1 cellular context compared by ENCODE assay signal in the genomic region with DNA sequence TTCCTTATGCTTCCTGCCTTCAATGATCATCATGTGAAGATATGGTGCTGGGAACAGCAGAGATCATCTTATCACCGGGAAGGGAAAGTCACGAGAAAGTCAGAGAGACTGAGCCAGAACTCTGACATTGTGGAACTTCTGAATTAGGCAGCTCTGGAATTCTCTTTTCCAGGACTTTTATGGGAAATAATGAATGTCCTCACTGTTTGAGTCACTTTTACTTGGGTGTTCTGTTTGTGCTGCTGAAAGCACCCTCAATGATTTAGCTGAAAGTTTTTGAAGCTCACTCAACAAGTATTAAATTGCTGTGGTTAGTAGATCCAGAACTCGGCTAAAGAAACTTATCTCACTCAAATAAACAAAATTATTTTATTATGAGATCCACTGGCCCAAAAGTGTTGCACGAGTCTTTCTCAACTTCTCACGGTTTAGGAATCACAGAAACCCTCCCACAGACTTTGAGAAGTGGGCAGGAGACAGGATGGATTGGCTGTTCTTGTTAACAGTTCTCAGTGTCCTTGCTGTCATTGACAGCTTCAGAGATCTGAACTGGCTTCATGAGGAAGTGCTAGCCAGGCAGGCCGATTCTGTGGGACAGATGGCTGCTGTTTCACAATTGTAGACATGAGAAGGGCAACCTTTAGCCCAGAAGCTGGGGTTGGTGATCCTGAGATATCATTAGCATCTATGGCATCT.
TF ChIP-seq lines count a peak whose summit lies in the region.

No MANE protein-coding gene starts in this region.

TF ChIP-seq in HepG2, 621 proteins besides CTCF, POLR2A, EP300 and RAD21 (continued from another document and continues in another):
- TF ChIP-seq HES4 (CRISPR knock-in tag; IDR thresholded peaks at IDR 0.05; ENCODE audit: borderline replicate concordance) (no peak), TOPORS (CRISPR knock-in tag; IDR thresholded peaks at IDR 0.05) (no peak), ZNF614 (CRISPR knock-in tag; IDR thresholded peaks at IDR 0.05; ENCODE audit: borderline replicate concordance) (0 out of 2 replicates have a peak, but pooled peaks have one; percentile 21), CHD2 (IDR thresholded peaks at IDR 0.05; ENCODE audit: low read depth, low read length) (no peak), ELF3 (CRISPR knock-in tag; IDR thresholded peaks at IDR 0.05) (peak; percentile 97), SP2 (CRISPR knock-in tag; IDR thresholded peaks at IDR 0.05) (no peak), ZNF138 (CRISPR knock-in tag; IDR thresholded peaks at IDR 0.05; ENCODE audit: low read depth) (no peak), ZFP36L1 (CRISPR knock-in tag; IDR thresholded peaks at IDR 0.05) (0 out of 2 replicates have a peak, but pooled peaks have one; percentile 42), MED1 (CRISPR knock-in tag; IDR thresholded peaks at IDR 0.05) (peak; percentile 92), TARDBP (CRISPR knock-in tag; IDR thresholded peaks at IDR 0.05) (0 out of 2 replicates have a peak, but pooled peaks have one; percentile 38), ZFAT (CRISPR knock-in tag; conservative IDR thresholded peaks at IDR 0.05) (no peak), THRA (CRISPR knock-in tag; IDR thresholded peaks at IDR 0.05; ENCODE audit: borderline replicate concordance) (no peak), ZNF441 (CRISPR knock-in tag; IDR thresholded peaks at IDR 0.05; ENCODE audit: borderline replicate concordance) (0 out of 2 replicates have a peak, but pooled peaks have one; percentile 39), MAFK (conservative IDR thresholded peaks at IDR 0.05 in 1 of 2, IDR thresholded peaks at IDR 0.05 in 1 of 2; ENCODE audit: low read length in 2 of 2) (no peak), ZNF652 (CRISPR knock-in tag; IDR thresholded peaks at IDR 0.05; ENCODE audit: borderline replicate concordance, low read depth) (peak; percentile 32; the same call in 1 of the 2 replicates), NCOA2 (CRISPR knock-in tag; IDR thresholded peaks at IDR 0.05) (0 out of 2 replicates have a peak, but pooled peaks have one; percentile 22), ATAD3A (CRISPR knock-in tag; IDR thresholded peaks at IDR 0.05) (no peak), ELF1 (CRISPR knock-in tag; IDR thresholded peaks at IDR 0.05) (peak; percentile 67), NR0B2 (CRISPR knock-in tag; IDR thresholded peaks at IDR 0.05) (no peak), FOXA3 (CRISPR knock-in tag; IDR thresholded peaks at IDR 0.05) (peak; percentile 63), ZNF292 (CRISPR knock-in tag; IDR thresholded peaks at IDR 0.05; ENCODE audit: borderline replicate concordance, low read depth) (peak; percentile 88; the same call in 1 of the 2 replicates), MEIS2 (CRISPR knock-in tag; IDR thresholded peaks at IDR 0.05) (peak; percentile 69; the same call in 1 of the 2 replicates), ZNF282 (IDR thresholded peaks at IDR 0.05; ENCODE audit: partially characterized antibody) (no peak), ZNF768 (CRISPR knock-in tag; IDR thresholded peaks at IDR 0.05) (no peak), RNF219 (CRISPR knock-in tag; IDR thresholded peaks at IDR 0.05) (no peak), DRAP1 (CRISPR knock-in tag; IDR thresholded peaks at IDR 0.05) (0 out of 2 replicates have a peak, but pooled peaks have one; percentile 33), ZNF607 (CRISPR knock-in tag; IDR thresholded peaks at IDR 0.05; ENCODE audit: borderline replicate concordance) (peak; percentile 57; the same call in 1 of the 2 replicates), TIGD3 (CRISPR knock-in tag; IDR thresholded peaks at IDR 0.05; ENCODE audit: borderline replicate concordance) (peak; percentile 66; the same call in 1 of the 2 replicates), ZFP41 (CRISPR knock-in tag; IDR thresholded peaks at IDR 0.05; ENCODE audit: borderline replicate concordance) (no peak), POGK (CRISPR knock-in tag; conservative IDR thresholded peaks at IDR 0.05) (peak; percentile 65; the same call in 1 of the 2 replicates), CREB3 (CRISPR knock-in tag; IDR thresholded peaks at IDR 0.05) (no peak), SOX5 (CRISPR knock-in tag; IDR thresholded peaks at IDR 0.05; ENCODE audit: borderline replicate concordance) (no peak), NONO (IDR thresholded peaks at IDR 0.05) (no peak), NONO (CRISPR knock-in tag; conservative IDR thresholded peaks at IDR 0.05) (no peak), ZBTB38 (CRISPR knock-in tag; IDR thresholded peaks at IDR 0.05) (peak; percentile 53; the same call in 1 of the 2 replicates)
- TF ChIP-seq, protein P1, sequence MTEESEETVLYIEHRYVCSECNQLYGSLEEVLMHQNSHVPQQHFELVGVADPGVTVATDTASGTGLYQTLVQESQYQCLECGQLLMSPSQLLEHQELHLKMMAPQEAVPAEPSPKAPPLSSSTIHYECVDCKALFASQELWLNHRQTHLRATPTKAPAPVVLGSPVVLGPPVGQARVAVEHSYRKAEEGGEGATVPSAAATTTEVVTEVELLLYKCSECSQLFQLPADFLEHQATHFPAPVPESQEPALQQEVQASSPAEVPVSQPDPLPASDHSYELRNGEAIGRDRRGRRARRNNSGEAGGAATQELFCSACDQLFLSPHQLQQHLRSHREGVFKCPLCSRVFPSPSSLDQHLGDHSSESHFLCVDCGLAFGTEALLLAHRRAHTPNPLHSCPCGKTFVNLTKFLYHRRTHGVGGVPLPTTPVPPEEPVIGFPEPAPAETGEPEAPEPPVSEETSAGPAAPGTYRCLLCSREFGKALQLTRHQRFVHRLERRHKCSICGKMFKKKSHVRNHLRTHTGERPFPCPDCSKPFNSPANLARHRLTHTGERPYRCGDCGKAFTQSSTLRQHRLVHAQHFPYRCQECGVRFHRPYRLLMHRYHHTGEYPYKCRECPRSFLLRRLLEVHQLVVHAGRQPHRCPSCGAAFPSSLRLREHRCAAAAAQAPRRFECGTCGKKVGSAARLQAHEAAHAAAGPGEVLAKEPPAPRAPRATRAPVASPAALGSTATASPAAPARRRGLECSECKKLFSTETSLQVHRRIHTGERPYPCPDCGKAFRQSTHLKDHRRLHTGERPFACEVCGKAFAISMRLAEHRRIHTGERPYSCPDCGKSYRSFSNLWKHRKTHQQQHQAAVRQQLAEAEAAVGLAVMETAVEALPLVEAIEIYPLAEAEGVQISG (CRISPR knock-in tag; IDR thresholded peaks at IDR 0.05) = peak; percentile 48; the same call in 1 of the 2 replicates
- TF ChIP-seq, protein P2, sequence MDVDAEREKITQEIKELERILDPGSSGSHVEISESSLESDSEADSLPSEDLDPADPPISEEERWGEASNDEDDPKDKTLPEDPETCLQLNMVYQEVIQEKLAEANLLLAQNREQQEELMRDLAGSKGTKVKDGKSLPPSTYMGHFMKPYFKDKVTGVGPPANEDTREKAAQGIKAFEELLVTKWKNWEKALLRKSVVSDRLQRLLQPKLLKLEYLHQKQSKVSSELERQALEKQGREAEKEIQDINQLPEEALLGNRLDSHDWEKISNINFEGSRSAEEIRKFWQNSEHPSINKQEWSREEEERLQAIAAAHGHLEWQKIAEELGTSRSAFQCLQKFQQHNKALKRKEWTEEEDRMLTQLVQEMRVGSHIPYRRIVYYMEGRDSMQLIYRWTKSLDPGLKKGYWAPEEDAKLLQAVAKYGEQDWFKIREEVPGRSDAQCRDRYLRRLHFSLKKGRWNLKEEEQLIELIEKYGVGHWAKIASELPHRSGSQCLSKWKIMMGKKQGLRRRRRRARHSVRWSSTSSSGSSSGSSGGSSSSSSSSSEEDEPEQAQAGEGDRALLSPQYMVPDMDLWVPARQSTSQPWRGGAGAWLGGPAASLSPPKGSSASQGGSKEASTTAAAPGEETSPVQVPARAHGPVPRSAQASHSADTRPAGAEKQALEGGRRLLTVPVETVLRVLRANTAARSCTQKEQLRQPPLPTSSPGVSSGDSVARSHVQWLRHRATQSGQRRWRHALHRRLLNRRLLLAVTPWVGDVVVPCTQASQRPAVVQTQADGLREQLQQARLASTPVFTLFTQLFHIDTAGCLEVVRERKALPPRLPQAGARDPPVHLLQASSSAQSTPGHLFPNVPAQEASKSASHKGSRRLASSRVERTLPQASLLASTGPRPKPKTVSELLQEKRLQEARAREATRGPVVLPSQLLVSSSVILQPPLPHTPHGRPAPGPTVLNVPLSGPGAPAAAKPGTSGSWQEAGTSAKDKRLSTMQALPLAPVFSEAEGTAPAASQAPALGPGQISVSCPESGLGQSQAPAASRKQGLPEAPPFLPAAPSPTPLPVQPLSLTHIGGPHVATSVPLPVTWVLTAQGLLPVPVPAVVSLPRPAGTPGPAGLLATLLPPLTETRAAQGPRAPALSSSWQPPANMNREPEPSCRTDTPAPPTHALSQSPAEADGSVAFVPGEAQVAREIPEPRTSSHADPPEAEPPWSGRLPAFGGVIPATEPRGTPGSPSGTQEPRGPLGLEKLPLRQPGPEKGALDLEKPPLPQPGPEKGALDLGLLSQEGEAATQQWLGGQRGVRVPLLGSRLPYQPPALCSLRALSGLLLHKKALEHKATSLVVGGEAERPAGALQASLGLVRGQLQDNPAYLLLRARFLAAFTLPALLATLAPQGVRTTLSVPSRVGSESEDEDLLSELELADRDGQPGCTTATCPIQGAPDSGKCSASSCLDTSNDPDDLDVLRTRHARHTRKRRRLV (CRISPR knock-in tag; IDR thresholded peaks at IDR 0.05) = no peak
- TF ChIP-seq, protein P3, sequence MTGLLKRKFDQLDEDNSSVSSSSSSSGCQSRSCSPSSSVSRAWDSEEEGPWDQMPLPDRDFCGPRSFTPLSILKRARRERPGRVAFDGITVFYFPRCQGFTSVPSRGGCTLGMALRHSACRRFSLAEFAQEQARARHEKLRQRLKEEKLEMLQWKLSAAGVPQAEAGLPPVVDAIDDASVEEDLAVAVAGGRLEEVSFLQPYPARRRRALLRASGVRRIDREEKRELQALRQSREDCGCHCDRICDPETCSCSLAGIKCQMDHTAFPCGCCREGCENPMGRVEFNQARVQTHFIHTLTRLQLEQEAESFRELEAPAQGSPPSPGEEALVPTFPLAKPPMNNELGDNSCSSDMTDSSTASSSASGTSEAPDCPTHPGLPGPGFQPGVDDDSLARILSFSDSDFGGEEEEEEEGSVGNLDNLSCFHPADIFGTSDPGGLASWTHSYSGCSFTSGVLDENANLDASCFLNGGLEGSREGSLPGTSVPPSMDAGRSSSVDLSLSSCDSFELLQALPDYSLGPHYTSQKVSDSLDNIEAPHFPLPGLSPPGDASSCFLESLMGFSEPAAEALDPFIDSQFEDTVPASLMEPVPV (CRISPR knock-in tag; IDR thresholded peaks at IDR 0.05) = no peak
